Comparison of ENCODE assay signal across 25 cellular contexts in genomic region chr9:18122156-18122555, GRCh38.
DNase-seq lines count a peak whose midpoint lies in the region; ATAC-seq and TF ChIP-seq lines count a peak whose summit lies in the region.
"Had no signal": no experiment of that assay in that cellular context is flagged by ENCODE, and none has a peak within 500 bp of the region (broad histone marks: within the 10 kb centered on the region; RNA-seq: fewer than 3 reads in every experiment).

No MANE protein-coding gene starts in this region.

- H3K4me3 ChIP-seq in fibroblast of mammary gland (ENCODE audit: control insufficient read depth, low read depth, low read length): no peak overlapping the region
- H3K4me3 ChIP-seq: K562, prostate gland, stomach, upper lobe of left lung had no signal

- no peaks in the 10 kb centered on the region for H3K4me1 Mint-ChIP-seq in activated naive CD4-positive, alpha-beta T cell treated with anti-CD3 and anti-CD28 coated beads for 36 hours (ENCODE audit: low read depth)
- H3K4me1 Mint-ChIP-seq: activated naive CD4-positive, alpha-beta T cell treated with anti-CD3 and anti-CD28 coated beads, Interleukin-2, amount 10 ng/mL, durations not matched to agents 7 days and 5 days; endodermal cell had no signal

- intact Hi-C loops in activated naive CD4-positive, alpha-beta T cell treated with anti-CD3 and anti-CD28 coated beads for 36 hours (cut with micrococcal nuclease): no loop called here

- H3K27me3 Mint-ChIP-seq in activated naive CD4-positive, alpha-beta T cell treated with anti-CD3 and anti-CD28 coated beads for 36 hours (ENCODE audit: low read depth): no peaks in the 10 kb centered on the region
- H3K27me3 Mint-ChIP-seq: activated naive CD4-positive, alpha-beta T cell treated with anti-CD3 and anti-CD28 coated beads, Interleukin-2, amount 10 ng/mL, durations not matched to agents 7 days and 5 days; activated T-cell treated with anti-CD3 and anti-CD28 coated beads, Interleukin-2, amount 50 U/mL, for 24 hours; natural killer cell treated with Interleukin-12 subunit alpha and Interleukin-12 subunit beta and Interleukin-15 and Interleukin-18, amount 100 ng/mL, for 72 hours had no signal

- ATAC-seq in GM18858 (IDR thresholded peaks at IDR 0.05; ENCODE audit: unreplicated experiment) (no peak), GM18868 (IDR thresholded peaks at IDR 0.05; ENCODE audit: unreplicated experiment) (no peak)
- ATAC-seq: activated CD8-positive, alpha-beta T cell treated with anti-CD3 and anti-CD28 coated beads for 36 hours; K562; natural killer cell treated with Interleukin-12 subunit alpha and Interleukin-12 subunit beta and Interleukin-15 and Interleukin-18, amount 100 ng/mL, for 72 hours had no signal

- CTCF ChIA-PET in activated naive CD4-positive, alpha-beta T cell treated with anti-CD3 and anti-CD28 coated beads for 36 hours (lab: Charles Lee): no interaction called here

- no peaks in the 10 kb centered on the region for H3K36me3 Mint-ChIP-seq in activated naive CD4-positive, alpha-beta T cell treated with anti-CD3 and anti-CD28 coated beads for 36 hours (ENCODE audit: low read depth)
- H3K36me3 Mint-ChIP-seq: activated naive CD4-positive, alpha-beta T cell treated with anti-CD3 and anti-CD28 coated beads, Interleukin-2, amount 10 ng/mL, durations not matched to agents 7 days and 5 days; natural killer cell treated with Interleukin-12 subunit alpha and Interleukin-12 subunit beta and Interleukin-15 and Interleukin-18, amount 100 ng/mL, for 72 hours had no signal

- no peak for TF ChIP-seq CTCF in fibroblast of mammary gland (conservative IDR thresholded peaks at IDR 0.05; ENCODE audit: control insufficient read depth, insufficient read depth, low read depth, low read length)

- H3K4me3 Mint-ChIP-seq in activated naive CD4-positive, alpha-beta T cell treated with anti-CD3 and anti-CD28 coated beads for 36 hours: no peak overlapping the region
- H3K4me3 Mint-ChIP-seq: activated CD8-positive, alpha-beta T cell treated with anti-CD3 and anti-CD28 coated beads for 36 hours; activated naive CD4-positive, alpha-beta T cell treated with anti-CD3 and anti-CD28 coated beads, Interleukin-2, amount 10 ng/mL, durations not matched to agents 7 days and 5 days; activated T-cell treated with anti-CD3 and anti-CD28 coated beads, Interleukin-2, amount 50 U/mL, for 24 hours; endodermal cell; natural killer cell treated with Interleukin-12 subunit alpha and Interleukin-12 subunit beta and Interleukin-15 and Interleukin-18, amount 100 ng/mL, for 72 hours; T-helper 2 cell treated with Interferon-gamma antibody and Interleukin-4, amounts not matched to agents 5 μg/mL and 100 μg/mL, for 36 hours had no signal

- peaks cover 4% of the 10 kb centered on the region for H3K9me3 Mint-ChIP-seq in activated naive CD4-positive, alpha-beta T cell treated with anti-CD3 and anti-CD28 coated beads for 36 hours
- H3K9me3 Mint-ChIP-seq: activated CD8-positive, alpha-beta T cell treated with anti-CD3 and anti-CD28 coated beads for 36 hours; activated naive CD4-positive, alpha-beta T cell treated with anti-CD3 and anti-CD28 coated beads, Interleukin-2, amount 10 ng/mL, durations not matched to agents 7 days and 5 days; T-helper 2 cell treated with Interferon-gamma antibody and Interleukin-4, amounts not matched to agents 5 μg/mL and 100 μg/mL, for 36 hours had no signal

- H3K27ac Mint-ChIP-seq in activated naive CD4-positive, alpha-beta T cell treated with anti-CD3 and anti-CD28 coated beads for 36 hours: no peak overlapping the region
- H3K27ac Mint-ChIP-seq: activated CD8-positive, alpha-beta T cell treated with anti-CD3 and anti-CD28 coated beads for 36 hours; activated naive CD4-positive, alpha-beta T cell treated with anti-CD3 and anti-CD28 coated beads, Interleukin-2, amount 10 ng/mL, durations not matched to agents 7 days and 5 days; activated T-cell treated with anti-CD3 and anti-CD28 coated beads, Interleukin-2, amount 50 U/mL, for 24 hours; endodermal cell; natural killer cell treated with Interleukin-12 subunit alpha and Interleukin-12 subunit beta and Interleukin-15 and Interleukin-18, amount 100 ng/mL, for 72 hours; T-helper 2 cell treated with Interferon-gamma antibody and Interleukin-4, amounts not matched to agents 5 μg/mL and 100 μg/mL, for 36 hours had no signal

- peak; percentile 20 for DNase-seq in A172 (ENCODE audit: low spot score)
- peak; percentile 17 for DNase-seq in GM03348 (ENCODE audit: low spot score)
- DNase-seq in NCI-H82 treated with DMSO at 0.1 percent for 48 hours (lab: John Stamatoyannopoulos, UW; ENCODE audit: unreplicated experiment): peak; percentile 80
- DNase-seq in fibroblast of mammary gland (ENCODE audit: low read depth): peak; percentile 28
- no peak for DNase-seq in effector CD4-positive, alpha-beta T cell
- no peak for DNase-seq in activated naive CD4-positive, alpha-beta T cell treated with anti-CD3 and anti-CD28 coated beads for 36 hours
- DNase-seq: activated CD4-positive, CD25-positive, alpha-beta regulatory T cell; activated CD8-positive, alpha-beta T cell treated with anti-CD3 and anti-CD28 coated beads for 36 hours; activated naive CD4-positive, alpha-beta T cell treated with anti-CD3 and anti-CD28 coated beads, Interleukin-2, amount 10 ng/mL, durations not matched to agents 7 days and 5 days; activated T-cell treated with anti-CD3 and anti-CD28 coated beads, Interleukin-2, amount 50 U/mL, for 24 hours; DND-41; endodermal cell; foreskin melanocyte; NCI-H2081 treated with DMSO at 0.1 percent for 48 hours; NCI-H526 treated with DMSO at 0.1 percent for 48 hours; small intestine; stimulated activated CD4-positive, alpha-beta T cell treated with anti-CD3 and anti-CD28 coated beads, Interleukin-2, amount 100 ng/mL, for 48 hours; stomach; upper lobe of left lung had no signal

Comparison
In these comparisons a context has a peak if more than half of its experiments do, and no peak if none do; other contexts are left out.
1. DNase-seq: peak in A172 (single experiment), GM03348 (single experiment), NCI-H82 treated with DMSO at 0.1 percent for 48 hours (single experiment) and fibroblast of mammary gland (single experiment); none in effector CD4-positive, alpha-beta T cell (single experiment) and activated naive CD4-positive, alpha-beta T cell treated with anti-CD3 and anti-CD28 coated beads for 36 hours (single experiment).